In the genomic region with DNA sequence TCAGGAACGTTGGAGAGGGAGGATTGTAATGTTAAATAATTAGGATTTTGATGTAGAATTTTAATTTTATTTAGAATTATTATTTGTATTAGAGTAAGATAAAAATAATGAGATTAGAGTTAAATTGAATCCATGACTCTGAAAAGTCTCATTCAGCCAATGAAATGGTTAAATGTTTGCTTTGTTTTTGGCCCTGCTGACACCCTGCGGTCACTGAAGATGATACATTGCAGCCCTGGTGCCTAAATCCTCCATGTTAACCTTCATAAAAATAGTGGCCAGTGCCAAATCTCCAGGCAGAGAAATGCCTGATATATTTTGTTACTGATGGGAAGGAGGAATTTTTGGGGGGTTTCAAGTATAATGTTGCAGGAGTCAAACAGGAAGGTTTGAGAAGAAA, we compare ENCODE assay signal across 1 cellular context.
TF ChIP-seq lines count a peak whose summit lies in the region.

No MANE protein-coding gene starts in this region.

TF ChIP-seq in SK-N-SH, 30 proteins besides CTCF, POLR2A, EP300 and RAD21 (continued from another document):
- TF ChIP-seq, protein P1, sequence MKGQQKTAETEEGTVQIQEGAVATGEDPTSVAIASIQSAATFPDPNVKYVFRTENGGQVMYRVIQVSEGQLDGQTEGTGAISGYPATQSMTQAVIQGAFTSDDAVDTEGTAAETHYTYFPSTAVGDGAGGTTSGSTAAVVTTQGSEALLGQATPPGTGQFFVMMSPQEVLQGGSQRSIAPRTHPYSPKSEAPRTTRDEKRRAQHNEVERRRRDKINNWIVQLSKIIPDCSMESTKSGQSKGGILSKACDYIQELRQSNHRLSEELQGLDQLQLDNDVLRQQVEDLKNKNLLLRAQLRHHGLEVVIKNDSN (IDR thresholded peaks at IDR 0.05; ENCODE audit: borderline replicate concordance, low read depth), result no peak
- TF ChIP-seq CHD2 (IDR thresholded peaks at IDR 0.05; ENCODE audit: low read length, partially characterized antibody) (no peak), ELF1 (IDR thresholded peaks at IDR 0.05) (no peak)
